Comparison of ENCODE assay signal across 1 cellular context in genomic region chr1:206547104-206547503, GRCh38.
TF ChIP-seq lines count a peak whose summit lies in the region.

No MANE protein-coding gene starts in this region.

TF ChIP-seq in K562, 482 proteins besides CTCF, POLR2A, EP300 and RAD21 (continued from another document):
- TF ChIP-seq, protein P1, sequence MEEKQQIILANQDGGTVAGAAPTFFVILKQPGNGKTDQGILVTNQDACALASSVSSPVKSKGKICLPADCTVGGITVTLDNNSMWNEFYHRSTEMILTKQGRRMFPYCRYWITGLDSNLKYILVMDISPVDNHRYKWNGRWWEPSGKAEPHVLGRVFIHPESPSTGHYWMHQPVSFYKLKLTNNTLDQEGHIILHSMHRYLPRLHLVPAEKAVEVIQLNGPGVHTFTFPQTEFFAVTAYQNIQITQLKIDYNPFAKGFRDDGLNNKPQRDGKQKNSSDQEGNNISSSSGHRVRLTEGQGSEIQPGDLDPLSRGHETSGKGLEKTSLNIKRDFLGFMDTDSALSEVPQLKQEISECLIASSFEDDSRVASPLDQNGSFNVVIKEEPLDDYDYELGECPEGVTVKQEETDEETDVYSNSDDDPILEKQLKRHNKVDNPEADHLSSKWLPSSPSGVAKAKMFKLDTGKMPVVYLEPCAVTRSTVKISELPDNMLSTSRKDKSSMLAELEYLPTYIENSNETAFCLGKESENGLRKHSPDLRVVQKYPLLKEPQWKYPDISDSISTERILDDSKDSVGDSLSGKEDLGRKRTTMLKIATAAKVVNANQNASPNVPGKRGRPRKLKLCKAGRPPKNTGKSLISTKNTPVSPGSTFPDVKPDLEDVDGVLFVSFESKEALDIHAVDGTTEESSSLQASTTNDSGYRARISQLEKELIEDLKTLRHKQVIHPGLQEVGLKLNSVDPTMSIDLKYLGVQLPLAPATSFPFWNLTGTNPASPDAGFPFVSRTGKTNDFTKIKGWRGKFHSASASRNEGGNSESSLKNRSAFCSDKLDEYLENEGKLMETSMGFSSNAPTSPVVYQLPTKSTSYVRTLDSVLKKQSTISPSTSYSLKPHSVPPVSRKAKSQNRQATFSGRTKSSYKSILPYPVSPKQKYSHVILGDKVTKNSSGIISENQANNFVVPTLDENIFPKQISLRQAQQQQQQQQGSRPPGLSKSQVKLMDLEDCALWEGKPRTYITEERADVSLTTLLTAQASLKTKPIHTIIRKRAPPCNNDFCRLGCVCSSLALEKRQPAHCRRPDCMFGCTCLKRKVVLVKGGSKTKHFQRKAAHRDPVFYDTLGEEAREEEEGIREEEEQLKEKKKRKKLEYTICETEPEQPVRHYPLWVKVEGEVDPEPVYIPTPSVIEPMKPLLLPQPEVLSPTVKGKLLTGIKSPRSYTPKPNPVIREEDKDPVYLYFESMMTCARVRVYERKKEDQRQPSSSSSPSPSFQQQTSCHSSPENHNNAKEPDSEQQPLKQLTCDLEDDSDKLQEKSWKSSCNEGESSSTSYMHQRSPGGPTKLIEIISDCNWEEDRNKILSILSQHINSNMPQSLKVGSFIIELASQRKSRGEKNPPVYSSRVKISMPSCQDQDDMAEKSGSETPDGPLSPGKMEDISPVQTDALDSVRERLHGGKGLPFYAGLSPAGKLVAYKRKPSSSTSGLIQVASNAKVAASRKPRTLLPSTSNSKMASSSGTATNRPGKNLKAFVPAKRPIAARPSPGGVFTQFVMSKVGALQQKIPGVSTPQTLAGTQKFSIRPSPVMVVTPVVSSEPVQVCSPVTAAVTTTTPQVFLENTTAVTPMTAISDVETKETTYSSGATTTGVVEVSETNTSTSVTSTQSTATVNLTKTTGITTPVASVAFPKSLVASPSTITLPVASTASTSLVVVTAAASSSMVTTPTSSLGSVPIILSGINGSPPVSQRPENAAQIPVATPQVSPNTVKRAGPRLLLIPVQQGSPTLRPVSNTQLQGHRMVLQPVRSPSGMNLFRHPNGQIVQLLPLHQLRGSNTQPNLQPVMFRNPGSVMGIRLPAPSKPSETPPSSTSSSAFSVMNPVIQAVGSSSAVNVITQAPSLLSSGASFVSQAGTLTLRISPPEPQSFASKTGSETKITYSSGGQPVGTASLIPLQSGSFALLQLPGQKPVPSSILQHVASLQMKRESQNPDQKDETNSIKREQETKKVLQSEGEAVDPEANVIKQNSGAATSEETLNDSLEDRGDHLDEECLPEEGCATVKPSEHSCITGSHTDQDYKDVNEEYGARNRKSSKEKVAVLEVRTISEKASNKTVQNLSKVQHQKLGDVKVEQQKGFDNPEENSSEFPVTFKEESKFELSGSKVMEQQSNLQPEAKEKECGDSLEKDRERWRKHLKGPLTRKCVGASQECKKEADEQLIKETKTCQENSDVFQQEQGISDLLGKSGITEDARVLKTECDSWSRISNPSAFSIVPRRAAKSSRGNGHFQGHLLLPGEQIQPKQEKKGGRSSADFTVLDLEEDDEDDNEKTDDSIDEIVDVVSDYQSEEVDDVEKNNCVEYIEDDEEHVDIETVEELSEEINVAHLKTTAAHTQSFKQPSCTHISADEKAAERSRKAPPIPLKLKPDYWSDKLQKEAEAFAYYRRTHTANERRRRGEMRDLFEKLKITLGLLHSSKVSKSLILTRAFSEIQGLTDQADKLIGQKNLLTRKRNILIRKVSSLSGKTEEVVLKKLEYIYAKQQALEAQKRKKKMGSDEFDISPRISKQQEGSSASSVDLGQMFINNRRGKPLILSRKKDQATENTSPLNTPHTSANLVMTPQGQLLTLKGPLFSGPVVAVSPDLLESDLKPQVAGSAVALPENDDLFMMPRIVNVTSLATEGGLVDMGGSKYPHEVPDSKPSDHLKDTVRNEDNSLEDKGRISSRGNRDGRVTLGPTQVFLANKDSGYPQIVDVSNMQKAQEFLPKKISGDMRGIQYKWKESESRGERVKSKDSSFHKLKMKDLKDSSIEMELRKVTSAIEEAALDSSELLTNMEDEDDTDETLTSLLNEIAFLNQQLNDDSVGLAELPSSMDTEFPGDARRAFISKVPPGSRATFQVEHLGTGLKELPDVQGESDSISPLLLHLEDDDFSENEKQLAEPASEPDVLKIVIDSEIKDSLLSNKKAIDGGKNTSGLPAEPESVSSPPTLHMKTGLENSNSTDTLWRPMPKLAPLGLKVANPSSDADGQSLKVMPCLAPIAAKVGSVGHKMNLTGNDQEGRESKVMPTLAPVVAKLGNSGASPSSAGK (IDR thresholded peaks at IDR 0.05) = no peak
- TF ChIP-seq CCAR2 (IDR thresholded peaks at IDR 0.05; ENCODE audit: low read depth, low read length) (no peak), RFX5 (IDR thresholded peaks at IDR 0.05; ENCODE audit: low read depth, low read length) (no peak), SRSF3 (IDR thresholded peaks at IDR 0.05; ENCODE audit: insufficient read depth, low read length) (no peak), ZNF121 (CRISPR knock-in tag; conservative IDR thresholded peaks at IDR 0.05) (no peak), FOXJ2 (tag; IDR thresholded peaks at IDR 0.05) (no peak), TAF15 (IDR thresholded peaks at IDR 0.05; ENCODE audit: low read depth, low read length) (no peak)
TF ChIP-seq in K562: peak in this region for 0.
